ENCODE assay signal across 28 cellular contexts in genomic region chr3:33750216-33750558, GRCh38. TPM values are rescaled to one million over a fixed set of nuclear protein-coding genes. Genes with fewer than 3 reads are reported as not detected.
DNase-seq lines count a peak whose midpoint lies in the region; ATAC-seq and TF ChIP-seq lines count a peak whose summit lies in the region.
"Had no signal": no experiment of that assay in that cellular context is flagged by ENCODE, and none has a peak within 500 bp of the region (broad histone marks: within the 10 kb centered on the region; RNA-seq: fewer than 3 reads in every experiment).

No MANE protein-coding gene starts in this region.

- no peaks in the 10 kb centered on the region for H4K20me1 ChIP-seq in HCT116 (ENCODE audit: insufficient read depth)

- no peaks in the 10 kb centered on the region for H3K36me3 ChIP-seq in HCT116 (ENCODE audit: control insufficient read depth in 1 of 2, insufficient read depth in 2 of 2, low read length in 2 of 2)
- H3K36me3 ChIP-seq: cardiac muscle cell, esophagus muscularis mucosa, gastroesophageal sphincter, left lung, MG63, Peyer's patch, sigmoid colon, SJSA1 had no signal

- H3K9me3 ChIP-seq in HCT116 (ENCODE audit: control insufficient read depth in 1 of 2, insufficient read depth in 1 of 2, low read depth in 1 of 2, low read length in 2 of 2), result peaks cover 0 to 10% of the 10 kb centered on the region in 2 experiments; a peak in 2 of 4 replicates
- H3K9me3 ChIP-seq: MG63, SJSA1 had no signal

- H3K4me1 ChIP-seq in HCT116 (ENCODE audit: control insufficient read depth in 1 of 2, insufficient read depth in 2 of 2, low read length in 2 of 2), result no peaks in the 10 kb centered on the region
- H3K4me1 ChIP-seq: esophagus muscularis mucosa, gastroesophageal sphincter, left lung, Peyer's patch, psoas muscle, sigmoid colon, SJSA1 had no signal

- H3K4me3 ChIP-seq in HCT116 (replicated peaks in 1 of 2; ENCODE audit: low read depth in 1 of 2, low read length in 2 of 2) (no peak overlapping the region), NB4 (ENCODE audit: low read depth, low read length) (no peak overlapping the region), choroid plexus epithelial cell (ENCODE audit: low read depth, low read length) (no peak overlapping the region)
- H3K4me3 ChIP-seq: cardiac muscle cell, esophagus muscularis mucosa, gastroesophageal sphincter, left lung, MG63, Peyer's patch, psoas muscle, sigmoid colon, SJSA1 had no signal

- H3K9me2 ChIP-seq in HCT116 (ENCODE audit: insufficient read depth), result no peaks in the 10 kb centered on the region

- H3K79me2 ChIP-seq in HCT116 (ENCODE audit: insufficient read depth, low read length), result no peaks in the 10 kb centered on the region

- CTCF ChIA-PET in HCT116 (lab: Charles Lee), result no interaction called here

- TF ChIP-seq POLR2A in HCT116 (IDR thresholded peaks at IDR 0.05; ENCODE audit: borderline replicate concordance, extremely low read depth, insufficient read depth, insufficient read length), result no peak
- TF ChIP-seq POLR2A in NB4 (IDR thresholded peaks at IDR 0.05; ENCODE audit: extremely low read depth, insufficient read length), result no peak

- RAD21 ChIA-PET in HCT116 (lab: Charles Lee; ENCODE audit: low non-redundant PET in 1 of 2, low total read pairs in 2 of 2, uncharacterized antibody in 2 of 2, unreplicated experiment in 2 of 2), result no interaction called here

- intact Hi-C loops in HCT116 (cut with micrococcal nuclease), result no loop called here

- H3K27ac ChIP-seq in HCT116 (ENCODE audit: low read depth, low read length), result no peak overlapping the region
- H3K27ac ChIP-seq: cardiac muscle cell, esophagus muscularis mucosa, gastroesophageal sphincter, left lung, Peyer's patch, psoas muscle, sigmoid colon, SJSA1 had no signal

- H3K27me3 ChIP-seq in HCT116 (ENCODE audit: insufficient read depth, low read length), result no peaks in the 10 kb centered on the region
- H3K27me3 ChIP-seq: cardiac muscle cell, gastroesophageal sphincter, left lung, MG63, Peyer's patch, sigmoid colon, SJSA1 had no signal

- BruUV-seq in HCT116 (replicated peaks; lab: Mats Ljungman, UMichigan), result no TSS peak

- peak overlapping the region; percentile 32 for H2AFZ ChIP-seq in HCT116 (ENCODE audit: low read depth, low read length, poor library complexity, severe bottlenecking)

- no peak for ATAC-seq in HCT116
- ATAC-seq: gastroesophageal sphincter, left lung, psoas muscle had no signal

- TF ChIP-seq RAD21 in HCT116 (IDR thresholded peaks at IDR 0.05; ENCODE audit: low read depth), result no peak

- no peak for DNase-seq in HCT116 (ENCODE audit: low read depth, low spot score)
- peak; percentile 68 for DNase-seq in NB4 (ENCODE audit: low read depth)
- peak; percentile 8 for DNase-seq in choroid plexus epithelial cell (ENCODE audit: low read depth)
- DNase-seq in myocyte (ENCODE audit: low read depth), result peak; percentile 6
- no peak for DNase-seq in HT-29 (ENCODE audit: low spot score)
- no peak for DNase-seq in DMS 273 treated with DMSO at 0.1 percent for 48 hours (lab: John Stamatoyannopoulos, UW)
- no peak for DNase-seq in activated CD8-positive, alpha-beta memory T cell treated with anti-CD3 and anti-CD28 coated beads, Interleukin-2, amount 50 U/mL, for 48 hours
- DNase-seq: activated CD4-positive, alpha-beta T cell treated with anti-CD3 and anti-CD28 coated beads, Interleukin-2, amount 50 U/mL, for 48 hours; activated CD8-positive, alpha-beta memory T cell treated with anti-CD3 and anti-CD28 coated beads, Interleukin-2, amount 50 U/mL, for 4 hours; aorta; Calu3; DND-41; endodermal cell; hippocampal formation; left lung; MG63; naive B cell; NCI-H1436 treated with DMSO at 0.1 percent for 48 hours; NCI-H446 treated with DMSO at 0.1 percent for 48 hours; Peyer's patch; psoas muscle; sigmoid colon; stimulated activated CD4-positive, alpha-beta T cell treated with anti-CD3 and anti-CD28 coated beads, Interleukin-15, amount 100 ng/mL, for 24 hours; stimulated activated naive CD4-positive, alpha-beta T cell had no signal

- no peak overlapping the region for H3K4me2 ChIP-seq in HCT116 (ENCODE audit: low read length)

- H3K9ac ChIP-seq in HCT116 (ENCODE audit: low read length), result no peak overlapping the region

- POLR2A ChIA-PET in HCT116 (lab: Charles Lee), result no interaction called here

- TF ChIP-seq CTCF in HCT116 (IDR thresholded peaks at IDR 0.05 in 2 of 3, conservative IDR thresholded peaks at IDR 0.05 in 1 of 3; ENCODE audit: borderline replicate concordance in 1 of 3, insufficient read depth in 1 of 3, low read depth in 2 of 3, low read length in 2 of 3) (no peak), NB4 (IDR thresholded peaks at IDR 0.05; ENCODE audit: low read depth, low read length) (no peak), choroid plexus epithelial cell (conservative IDR thresholded peaks at IDR 0.05; ENCODE audit: low read depth, low read length) (no peak)

TF ChIP-seq in HCT116, 20 proteins besides CTCF, POLR2A, EP300 and RAD21:
- TF ChIP-seq CEBPB (IDR thresholded peaks at IDR 0.05; ENCODE audit: low read depth) (no peak), SIN3A (IDR thresholded peaks at IDR 0.05; ENCODE audit: low read depth) (no peak), EZH2 (IDR thresholded peaks at IDR 0.05) (no peak), EZH2phosphoT487 (IDR thresholded peaks at IDR 0.05; ENCODE audit: borderline replicate concordance) (no peak), ELF1 (IDR thresholded peaks at IDR 0.05; ENCODE audit: borderline replicate concordance, low read depth) (no peak), REST (IDR thresholded peaks at IDR 0.05; ENCODE audit: low read depth) (no peak), ZBTB33 (IDR thresholded peaks at IDR 0.05; ENCODE audit: extremely low read depth, insufficient replicate concordance, low read length) (no peak), SRF (IDR thresholded peaks at IDR 0.05; ENCODE audit: low read depth) (no peak), JUND (IDR thresholded peaks at IDR 0.05) (no peak), CBX3 (IDR thresholded peaks at IDR 0.05; ENCODE audit: low read depth) (no peak), ZNF274 (IDR thresholded peaks at IDR 0.05; ENCODE audit: low read depth, low read length) (no peak), MAX (IDR thresholded peaks at IDR 0.05) (no peak)

RNA-seq across cellular contexts. Expression of gene CLASP2, which starts 32.1 kb away (rescaled TPM):
- total RNA-seq in HCT116 (2021; ENCODE audit: unreplicated experiment) (36.3 TPM), myocyte (64.8 and 71.3 TPM in 2 replicates)
- polyA plus RNA-seq in HCT116 (2012), result 9.1 and 9.7 TPM in 2 replicates
- 17.4 TPM for polyA plus RNA-seq in myocyte (2012)
- 38.1 and 49.5 TPM in 2 replicates for total RNA-seq in HT-29 (2014; rRNA removed; shearing (Covaris generic))

RNA-seq across cellular contexts. Expression of gene PDCD6IP, which starts 48.2 kb away (rescaled TPM):
- total RNA-seq in HCT116 (2021; ENCODE audit: unreplicated experiment) (241 TPM), myocyte (180 and 198 TPM in 2 replicates)
- 114 and 133 TPM in 2 replicates for polyA plus RNA-seq in HCT116 (2012)
- polyA plus RNA-seq in myocyte (2012), result 102 TPM
- total RNA-seq in HT-29 (2014; rRNA removed; shearing (Covaris generic)), result 91.1 and 134 TPM in 2 replicates

Comparison
In these comparisons a context has a peak if more than half of its experiments do, and no peak if none do; other contexts are left out.
1. DNase-seq: peak in NB4 (single experiment), choroid plexus epithelial cell (single experiment) and myocyte (single experiment); none in HCT116 (single experiment), HT-29 (single experiment), DMS 273 treated with DMSO at 0.1 percent for 48 hours (single experiment) and activated CD8-positive, alpha-beta memory T cell treated with anti-CD3 and anti-CD28 coated beads, Interleukin-2, amount 50 U/mL, for 48 hours (single experiment).